In genomic region chr17:45127583-45128300, GRCh38 we compare ENCODE assay signal across 10 cellular contexts. TPM values are rescaled to one million over a fixed set of nuclear protein-coding genes. Genes with fewer than 3 reads are reported as not detected.
A peak's percentile ranks its signal among the peaks of the same experiment; 100 is the strongest.
DNase-seq lines count a peak whose midpoint lies in the region; ATAC-seq and TF ChIP-seq lines count a peak whose summit lies in the region.
"Had no signal": no experiment of that assay in that cellular context is flagged by ENCODE, and none has a peak within 500 bp of the region (broad histone marks: within the 10 kb centered on the region; RNA-seq: fewer than 3 reads in every experiment).

No MANE protein-coding gene starts in this region.

- peak overlapping the region; percentile 75 to 82 for H3K27ac ChIP-seq in prostate gland

- no peaks in the 10 kb centered on the region for H3K36me3 Mint-ChIP-seq in activated CD8-positive, alpha-beta memory T cell treated with anti-CD3 and anti-CD28 coated beads, Interleukin-2, amount 10 ng/mL, durations not matched to agents 7 days and 5 days

- ATAC-seq in SK-N-SH treated with all-trans-retinoic acid at 6 μM for 48 hours: peak; percentile 50
- ATAC-seq in Right ventricle myocardium superior (ENCODE audit: poor library complexity): peak; percentile 47
- ATAC-seq in GM19351 (IDR thresholded peaks at IDR 0.05; ENCODE audit: unreplicated experiment): no peak
- ATAC-seq in activated CD8-positive, alpha-beta memory T cell treated with anti-CD3 and anti-CD28 coated beads, Interleukin-2, amount 10 ng/mL, durations not matched to agents 7 days and 5 days: no peak
- ATAC-seq in HG02852 (IDR thresholded peaks at IDR 0.05; ENCODE audit: unreplicated experiment): no peak

- no peak for TF ChIP-seq CTCF in prostate gland (IDR thresholded peaks at IDR 0.05)

- H3K4me1 ChIP-seq in prostate gland (replicated peaks): peaks cover 5% of the 10 kb centered on the region

- no peaks in the 10 kb centered on the region for H3K36me3 ChIP-seq in prostate gland

- H3K4me3 Mint-ChIP-seq in activated CD8-positive, alpha-beta memory T cell treated with anti-CD3 and anti-CD28 coated beads, Interleukin-2, amount 10 ng/mL, durations not matched to agents 7 days and 5 days: no peak overlapping the region
- H3K4me3 Mint-ChIP-seq: T-helper 1 cell treated with Interleukin-12 subunit alpha and Interleukin-12 subunit beta and Interleukin-4 antibody, amounts not matched to agents 30 μg/mL and 1 μg/mL, for 36 hours had no signal

- no peaks in the 10 kb centered on the region for H3K27me3 ChIP-seq in prostate gland (replicated peaks; ENCODE audit: insufficient read depth)

- DNase-seq in ELR (ENCODE audit: low read depth) (peak; percentile 61), Right ventricle myocardium superior (peak; percentile 79), prostate gland (ENCODE audit: low spot score) (peak; percentile 60), NCI-H774 (lab: John Stamatoyannopoulos, UW) (no peak)
- DNase-seq in activated CD8-positive, alpha-beta memory T cell treated with anti-CD3 and anti-CD28 coated beads, Interleukin-2, amount 10 ng/mL, durations not matched to agents 7 days and 5 days: no peak
- DNase-seq: Karpas-422 had no signal

- H3K4me3 ChIP-seq in prostate gland: no peak overlapping the region

- H3K27me3 Mint-ChIP-seq in activated CD8-positive, alpha-beta memory T cell treated with anti-CD3 and anti-CD28 coated beads, Interleukin-2, amount 10 ng/mL, durations not matched to agents 7 days and 5 days: peaks cover 9% of the 10 kb centered on the region

- H3K27ac Mint-ChIP-seq in activated CD8-positive, alpha-beta memory T cell treated with anti-CD3 and anti-CD28 coated beads, Interleukin-2, amount 10 ng/mL, durations not matched to agents 7 days and 5 days: no peak overlapping the region

- WGBS in prostate gland: 14% methylated on average over 20 of the region's 20 CpGs

- intact Hi-C loops in Right ventricle myocardium superior (cut with DNase I): no loop called here
- intact Hi-C loops in prostate gland (cut with DNase I): no loop called here

- H3K9me3 ChIP-seq in prostate gland: no peaks in the 10 kb centered on the region

- peaks cover 5% of the 10 kb centered on the region for H3K4me1 Mint-ChIP-seq in activated CD8-positive, alpha-beta memory T cell treated with anti-CD3 and anti-CD28 coated beads, Interleukin-2, amount 10 ng/mL, durations not matched to agents 7 days and 5 days

- no peaks in the 10 kb centered on the region for H3K9me3 Mint-ChIP-seq in activated CD8-positive, alpha-beta memory T cell treated with anti-CD3 and anti-CD28 coated beads, Interleukin-2, amount 10 ng/mL, durations not matched to agents 7 days and 5 days (ENCODE audit: low read depth)
- H3K9me3 Mint-ChIP-seq: T-helper 1 cell treated with Interleukin-12 subunit alpha and Interleukin-12 subunit beta and Interleukin-4 antibody, amounts not matched to agents 30 μg/mL and 1 μg/mL, for 36 hours had no signal

- CTCF ChIA-PET in activated CD8-positive, alpha-beta memory T cell treated with anti-CD3 and anti-CD28 coated beads, Interleukin-2, amount 10 ng/mL, durations not matched to agents 7 days and 5 days (lab: Charles Lee): interaction anchor here (0.8 kb wide), 2 partner anchors 8 to 352 kb away, joined by 3 read pairs; partner anchors contain the start of gene ACBD4

- TF ChIP-seq POLR2A in prostate gland (IDR thresholded peaks at IDR 0.05): no peak

TF ChIP-seq in SK-N-SH treated with all-trans-retinoic acid at 6 μM for 48 hours, 23 proteins besides CTCF, POLR2A, EP300 and RAD21:
- no peak for TF ChIP-seq POU6F1 (CRISPR knock-in tag; IDR thresholded peaks at IDR 0.05; ENCODE audit: borderline replicate concordance, low read depth)
- TF ChIP-seq TCF4 (CRISPR knock-in tag; IDR thresholded peaks at IDR 0.05; ENCODE audit: borderline replicate concordance): no peak
- TF ChIP-seq GLIS3 (CRISPR knock-in tag; IDR thresholded peaks at IDR 0.05): no peak
- TF ChIP-seq TOX (CRISPR knock-in tag; IDR thresholded peaks at IDR 0.05; ENCODE audit: borderline replicate concordance): no peak
- TF ChIP-seq PATZ1 (CRISPR knock-in tag; IDR thresholded peaks at IDR 0.05; ENCODE audit: borderline replicate concordance): no peak
- no peak for TF ChIP-seq CSRNP3 (CRISPR knock-in tag; IDR thresholded peaks at IDR 0.05)
- no peak for TF ChIP-seq CSDC2 (CRISPR knock-in tag; IDR thresholded peaks at IDR 0.05)
- TF ChIP-seq ZNF565 (CRISPR knock-in tag; conservative IDR thresholded peaks at IDR 0.05; ENCODE audit: low read depth): no peak
- no peak for TF ChIP-seq ISL1 (CRISPR knock-in tag; IDR thresholded peaks at IDR 0.05)
- TF ChIP-seq ZNF70 (CRISPR knock-in tag; IDR thresholded peaks at IDR 0.05): no peak
- TF ChIP-seq CREB5 (CRISPR knock-in tag; IDR thresholded peaks at IDR 0.05; ENCODE audit: low read depth): no peak
- TF ChIP-seq ZC3H10 (CRISPR knock-in tag; IDR thresholded peaks at IDR 0.05): no peak
- TF ChIP-seq ZNF8 (CRISPR knock-in tag; IDR thresholded peaks at IDR 0.05): no peak
- TF ChIP-seq RARB (CRISPR knock-in tag; IDR thresholded peaks at IDR 0.05): no peak
- TF ChIP-seq ARNTL (CRISPR knock-in tag; IDR thresholded peaks at IDR 0.05; ENCODE audit: borderline replicate concordance, low read depth): no peak
TF ChIP-seq in SK-N-SH treated with all-trans-retinoic acid at 6 μM for 48 hours: peak in this region for 0.

RNA-seq across cellular contexts. Expression of gene PLCD3, which starts 4.6 kb away (rescaled TPM):
- total RNA-seq in Right ventricle myocardium superior (201 TPM), prostate gland (100 to 1,000 TPM in 1 of 2 donors, 10 to 100 TPM in 1; 34.7 to 154 TPM)
- 1 to 10 TPM; 2.6 to 5.2 TPM for total RNA-seq in activated CD8-positive, alpha-beta memory T cell treated with anti-CD3 and anti-CD28 coated beads, Interleukin-2, amount 10 ng/mL, durations not matched to agents 7 days and 5 days

RNA-seq across cellular contexts. Expression of gene ACBD4, which starts 7.7 kb away (rescaled TPM):
- total RNA-seq in Right ventricle myocardium superior: 8.0 TPM
- total RNA-seq in prostate gland: 10 to 100 TPM; 18.8 to 23.3 TPM
- total RNA-seq in activated CD8-positive, alpha-beta memory T cell treated with anti-CD3 and anti-CD28 coated beads, Interleukin-2, amount 10 ng/mL, durations not matched to agents 7 days and 5 days: 10 to 100 TPM; 14.9 to 20.6 TPM

RNA-seq across cellular contexts. Expression of gene HEXIM1, which starts 20.5 kb away (rescaled TPM):
- total RNA-seq in Right ventricle myocardium superior (31.2 TPM), prostate gland (10 to 100 TPM; 34.5 to 67.1 TPM)
- 10 to 100 TPM; 40.2 to 42.4 TPM for total RNA-seq in activated CD8-positive, alpha-beta memory T cell treated with anti-CD3 and anti-CD28 coated beads, Interleukin-2, amount 10 ng/mL, durations not matched to agents 7 days and 5 days

RNA-seq across cellular contexts. Expression of gene HEXIM2, which starts 33.9 kb away (rescaled TPM):
- total RNA-seq in Right ventricle myocardium superior (8.0 TPM), prostate gland (10 to 100 TPM in 1 of 2 donors, 1 to 10 TPM in 1; 7.1 to 27.0 TPM)
- 1 to 10 TPM; 6.9 to 7.5 TPM for total RNA-seq in activated CD8-positive, alpha-beta memory T cell treated with anti-CD3 and anti-CD28 coated beads, Interleukin-2, amount 10 ng/mL, durations not matched to agents 7 days and 5 days

Comparison
In these comparisons a context has a peak if more than half of its experiments do, and no peak if none do; other contexts are left out.
1. DNase-seq: peak in ELR (single experiment), Right ventricle myocardium superior (single experiment) and prostate gland (single experiment); none in NCI-H774 (single experiment) and activated CD8-positive, alpha-beta memory T cell treated with anti-CD3 and anti-CD28 coated beads, Interleukin-2, amount 10 ng/mL, durations not matched to agents 7 days and 5 days (single experiment).
2. ATAC-seq: peak in SK-N-SH treated with all-trans-retinoic acid at 6 μM for 48 hours (single experiment) and Right ventricle myocardium superior (single experiment); none in GM19351 (single experiment), activated CD8-positive, alpha-beta memory T cell treated with anti-CD3 and anti-CD28 coated beads, Interleukin-2, amount 10 ng/mL, durations not matched to agents 7 days and 5 days (single experiment) and HG02852 (single experiment).
3. RNA of gene PLCD3, which starts 4.6 kb away (total RNA-seq): 201 TPM in Right ventricle myocardium superior (single experiment) and 34.7 to 154 TPM in prostate gland; 2.6 to 5.2 TPM in activated CD8-positive, alpha-beta memory T cell treated with anti-CD3 and anti-CD28 coated beads, Interleukin-2, amount 10 ng/mL, durations not matched to agents 7 days and 5 days; every median in the first group is over 4 times any median in the second.